ENCODE assay signal across 22 cellular contexts in the genomic region with DNA sequence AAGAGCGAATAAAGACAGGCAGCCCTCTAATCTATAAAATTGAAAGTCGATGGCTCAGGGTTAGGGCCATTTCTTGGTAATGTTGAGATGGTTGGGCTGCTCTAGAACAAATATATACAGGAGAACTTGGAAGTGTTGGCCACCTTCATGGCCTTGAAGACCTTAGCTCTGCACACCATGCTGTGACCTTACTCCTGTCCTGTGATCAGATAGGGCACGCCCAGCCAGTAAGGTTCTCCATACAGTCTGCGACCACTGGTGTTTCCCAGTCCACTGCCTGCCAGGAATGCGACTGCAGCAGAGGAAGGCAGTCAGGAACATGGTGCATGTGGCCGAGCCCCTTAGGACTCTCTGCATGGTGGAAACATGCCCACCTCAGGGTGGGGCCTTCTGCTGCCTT.
"Had no signal": no experiment of that assay in that cellular context is flagged by ENCODE, and none has a peak within 500 bp of the region (broad histone marks: within the 10 kb centered on the region; RNA-seq: fewer than 3 reads in every experiment).

No MANE protein-coding gene starts in this region.

- H3K27me3 ChIP-seq: dorsolateral prefrontal cortex, esophagus muscularis mucosa, foreskin keratinocyte, gastrocnemius medialis, heart left ventricle, hepatocyte had no signal

- H2AFZ ChIP-seq: hepatocyte had no signal

- H3K27ac ChIP-seq: coronary artery, dorsolateral prefrontal cortex, esophagus muscularis mucosa, foreskin keratinocyte, gastrocnemius medialis, heart left ventricle, hepatocyte, left ventricle myocardium inferior, lower lobe of right lung had no signal

- H3K36me3 Mint-ChIP-seq: immature natural killer cell had no signal

- H3K4me3 ChIP-seq: coronary artery, dorsolateral prefrontal cortex, esophagus muscularis mucosa, gastrocnemius medialis, heart left ventricle, hepatocyte, left ventricle myocardium inferior, lower lobe of right lung, mucosa of descending colon had no signal

- H3K4me3 Mint-ChIP-seq: immature natural killer cell, mesothelial cell of epicardium had no signal

- H3K9me3 Mint-ChIP-seq: immature natural killer cell, mesothelial cell of epicardium had no signal

- ATAC-seq: foreskin keratinocyte, gastrocnemius medialis, heart left ventricle, left colon, left lobe of liver, lower lobe of right lung, mucosa of descending colon had no signal

- DNase-seq: dermis blood vessel endothelial cell; dorsolateral prefrontal cortex; effector CD4-positive, alpha-beta T cell; effector memory CD4-positive, alpha-beta T cell; foreskin keratinocyte; gastrocnemius medialis; heart left ventricle; hypothalamus; immature natural killer cell; islet precursor cell; kidney; kidney glomerular epithelial cell; left colon; left ventricle myocardium inferior; lower lobe of right lung; mesenchymal stem cell; mucosa of descending colon had no signal

- H3K4me2 ChIP-seq: hepatocyte had no signal

- H3K79me2 ChIP-seq: hepatocyte had no signal

- H3K9me3 ChIP-seq: esophagus muscularis mucosa, gastrocnemius medialis, heart left ventricle, left ventricle myocardium inferior, lower lobe of right lung, mucosa of descending colon had no signal

- H3K27ac Mint-ChIP-seq: mesothelial cell of epicardium had no signal

- H3K36me3 ChIP-seq: esophagus muscularis mucosa, gastrocnemius medialis, heart left ventricle, left ventricle myocardium inferior, lower lobe of right lung had no signal
